In the genomic region with DNA sequence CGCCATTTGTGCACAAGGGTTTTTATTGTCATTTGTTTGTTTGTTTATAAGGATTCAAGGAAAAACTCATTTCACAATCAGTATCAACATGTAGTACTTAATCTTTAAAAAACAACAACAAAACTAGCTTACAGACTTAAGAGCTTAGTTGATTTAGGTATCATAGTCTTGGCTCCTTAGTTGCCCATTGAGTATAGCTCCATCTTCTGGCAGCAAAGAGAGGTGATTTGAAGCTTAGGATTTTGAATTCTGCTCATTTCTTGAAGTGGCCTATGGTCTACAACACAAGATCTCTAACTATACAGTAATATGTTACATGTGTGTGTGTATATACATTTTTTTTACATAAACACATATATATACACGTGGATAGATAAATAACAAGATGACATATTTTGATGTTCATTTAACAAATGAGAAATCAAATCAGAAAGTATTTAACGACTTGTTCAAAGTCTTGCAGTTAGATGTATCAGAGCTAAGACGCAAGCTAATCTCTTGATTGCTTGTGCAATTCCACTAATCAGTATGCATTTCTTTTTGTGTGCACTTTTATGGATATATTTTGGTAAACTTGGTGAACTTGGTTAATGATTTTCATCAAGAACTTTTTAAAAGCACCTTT, we compare ENCODE assay signal across 1 cellular context.
A peak's percentile ranks its signal among the peaks of the same experiment; 100 is the strongest.
TF ChIP-seq lines count a peak whose summit lies in the region.

No MANE protein-coding gene starts in this region.

TF ChIP-seq in HepG2, 621 proteins besides CTCF, POLR2A, EP300 and RAD21 (continued from another document):
- TF ChIP-seq, protein P1, sequence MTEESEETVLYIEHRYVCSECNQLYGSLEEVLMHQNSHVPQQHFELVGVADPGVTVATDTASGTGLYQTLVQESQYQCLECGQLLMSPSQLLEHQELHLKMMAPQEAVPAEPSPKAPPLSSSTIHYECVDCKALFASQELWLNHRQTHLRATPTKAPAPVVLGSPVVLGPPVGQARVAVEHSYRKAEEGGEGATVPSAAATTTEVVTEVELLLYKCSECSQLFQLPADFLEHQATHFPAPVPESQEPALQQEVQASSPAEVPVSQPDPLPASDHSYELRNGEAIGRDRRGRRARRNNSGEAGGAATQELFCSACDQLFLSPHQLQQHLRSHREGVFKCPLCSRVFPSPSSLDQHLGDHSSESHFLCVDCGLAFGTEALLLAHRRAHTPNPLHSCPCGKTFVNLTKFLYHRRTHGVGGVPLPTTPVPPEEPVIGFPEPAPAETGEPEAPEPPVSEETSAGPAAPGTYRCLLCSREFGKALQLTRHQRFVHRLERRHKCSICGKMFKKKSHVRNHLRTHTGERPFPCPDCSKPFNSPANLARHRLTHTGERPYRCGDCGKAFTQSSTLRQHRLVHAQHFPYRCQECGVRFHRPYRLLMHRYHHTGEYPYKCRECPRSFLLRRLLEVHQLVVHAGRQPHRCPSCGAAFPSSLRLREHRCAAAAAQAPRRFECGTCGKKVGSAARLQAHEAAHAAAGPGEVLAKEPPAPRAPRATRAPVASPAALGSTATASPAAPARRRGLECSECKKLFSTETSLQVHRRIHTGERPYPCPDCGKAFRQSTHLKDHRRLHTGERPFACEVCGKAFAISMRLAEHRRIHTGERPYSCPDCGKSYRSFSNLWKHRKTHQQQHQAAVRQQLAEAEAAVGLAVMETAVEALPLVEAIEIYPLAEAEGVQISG (CRISPR knock-in tag; IDR thresholded peaks at IDR 0.05): no peak
- TF ChIP-seq STAG1 (CRISPR knock-in tag; IDR thresholded peaks at IDR 0.05) (peak; percentile 79), RFXANK (CRISPR knock-in tag; IDR thresholded peaks at IDR 0.05) (no peak), NFE2L1 (CRISPR knock-in tag; IDR thresholded peaks at IDR 0.05; ENCODE audit: borderline replicate concordance) (no peak), CBX1 (IDR thresholded peaks at IDR 0.05; ENCODE audit: low read depth) (no peak), ZFP1 (CRISPR knock-in tag; IDR thresholded peaks at IDR 0.05) (peak; percentile 100)
- TF ChIP-seq, protein P2, sequence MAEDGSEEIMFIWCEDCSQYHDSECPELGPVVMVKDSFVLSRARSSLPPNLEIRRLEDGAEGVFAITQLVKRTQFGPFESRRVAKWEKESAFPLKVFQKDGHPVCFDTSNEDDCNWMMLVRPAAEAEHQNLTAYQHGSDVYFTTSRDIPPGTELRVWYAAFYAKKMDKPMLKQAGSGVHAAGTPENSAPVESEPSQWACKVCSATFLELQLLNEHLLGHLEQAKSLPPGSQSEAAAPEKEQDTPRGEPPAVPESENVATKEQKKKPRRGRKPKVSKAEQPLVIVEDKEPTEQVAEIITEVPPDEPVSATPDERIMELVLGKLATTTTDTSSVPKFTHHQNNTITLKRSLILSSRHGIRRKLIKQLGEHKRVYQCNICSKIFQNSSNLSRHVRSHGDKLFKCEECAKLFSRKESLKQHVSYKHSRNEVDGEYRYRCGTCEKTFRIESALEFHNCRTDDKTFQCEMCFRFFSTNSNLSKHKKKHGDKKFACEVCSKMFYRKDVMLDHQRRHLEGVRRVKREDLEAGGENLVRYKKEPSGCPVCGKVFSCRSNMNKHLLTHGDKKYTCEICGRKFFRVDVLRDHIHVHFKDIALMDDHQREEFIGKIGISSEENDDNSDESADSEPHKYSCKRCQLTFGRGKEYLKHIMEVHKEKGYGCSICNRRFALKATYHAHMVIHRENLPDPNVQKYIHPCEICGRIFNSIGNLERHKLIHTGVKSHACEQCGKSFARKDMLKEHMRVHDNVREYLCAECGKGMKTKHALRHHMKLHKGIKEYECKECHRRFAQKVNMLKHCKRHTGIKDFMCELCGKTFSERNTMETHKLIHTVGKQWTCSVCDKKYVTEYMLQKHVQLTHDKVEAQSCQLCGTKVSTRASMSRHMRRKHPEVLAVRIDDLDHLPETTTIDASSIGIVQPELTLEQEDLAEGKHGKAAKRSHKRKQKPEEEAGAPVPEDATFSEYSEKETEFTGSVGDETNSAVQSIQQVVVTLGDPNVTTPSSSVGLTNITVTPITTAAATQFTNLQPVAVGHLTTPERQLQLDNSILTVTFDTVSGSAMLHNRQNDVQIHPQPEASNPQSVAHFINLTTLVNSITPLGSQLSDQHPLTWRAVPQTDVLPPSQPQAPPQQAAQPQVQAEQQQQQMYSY (CRISPR knock-in tag; IDR thresholded peaks at IDR 0.05): no peak
- TF ChIP-seq, protein P3, sequence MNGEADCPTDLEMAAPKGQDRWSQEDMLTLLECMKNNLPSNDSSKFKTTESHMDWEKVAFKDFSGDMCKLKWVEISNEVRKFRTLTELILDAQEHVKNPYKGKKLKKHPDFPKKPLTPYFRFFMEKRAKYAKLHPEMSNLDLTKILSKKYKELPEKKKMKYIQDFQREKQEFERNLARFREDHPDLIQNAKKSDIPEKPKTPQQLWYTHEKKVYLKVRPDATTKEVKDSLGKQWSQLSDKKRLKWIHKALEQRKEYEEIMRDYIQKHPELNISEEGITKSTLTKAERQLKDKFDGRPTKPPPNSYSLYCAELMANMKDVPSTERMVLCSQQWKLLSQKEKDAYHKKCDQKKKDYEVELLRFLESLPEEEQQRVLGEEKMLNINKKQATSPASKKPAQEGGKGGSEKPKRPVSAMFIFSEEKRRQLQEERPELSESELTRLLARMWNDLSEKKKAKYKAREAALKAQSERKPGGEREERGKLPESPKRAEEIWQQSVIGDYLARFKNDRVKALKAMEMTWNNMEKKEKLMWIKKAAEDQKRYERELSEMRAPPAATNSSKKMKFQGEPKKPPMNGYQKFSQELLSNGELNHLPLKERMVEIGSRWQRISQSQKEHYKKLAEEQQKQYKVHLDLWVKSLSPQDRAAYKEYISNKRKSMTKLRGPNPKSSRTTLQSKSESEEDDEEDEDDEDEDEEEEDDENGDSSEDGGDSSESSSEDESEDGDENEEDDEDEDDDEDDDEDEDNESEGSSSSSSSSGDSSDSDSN (CRISPR knock-in tag; IDR thresholded peaks at IDR 0.05): no peak
TF ChIP-seq in HepG2: peak in this region for 5.
